1 cellular context compared by ENCODE assay signal in genomic region chr14:104731249-104731924, GRCh38.
TF ChIP-seq lines count a peak whose summit lies in the region.

No MANE protein-coding gene starts in this region.

TF ChIP-seq in H1, 55 proteins besides CTCF, POLR2A, EP300 and RAD21 (continued from another document):
- TF ChIP-seq CHD7 (IDR thresholded peaks at IDR 0.05; ENCODE audit: insufficient replicate concordance, low read length) (no peak), CHD1 (IDR thresholded peaks at IDR 0.05; ENCODE audit: low read depth, low read length) (no peak), BRCA1 (IDR thresholded peaks at IDR 0.05; ENCODE audit: low read depth, low read length) (no peak), KDM1A (IDR thresholded peaks at IDR 0.05; ENCODE audit: borderline replicate concordance, low read length) (peak; percentile 62; the same call in 1 of the 2 replicates), ZNF274 (IDR thresholded peaks at IDR 0.05; ENCODE audit: borderline replicate concordance, extremely low read depth, low read length) (no peak), JUN (IDR thresholded peaks at IDR 0.05; ENCODE audit: low read depth, low read length) (no peak), RBBP5 (IDR thresholded peaks at IDR 0.05; ENCODE audit: borderline replicate concordance, low read depth, low read length) (no peak), E2F6 (IDR thresholded peaks at IDR 0.05) (no peak), BCL11A (IDR thresholded peaks at IDR 0.05; ENCODE audit: low read depth in 2 of 2, low read length in 2 of 2) (no peak), SAP30 (IDR thresholded peaks at IDR 0.05; ENCODE audit: insufficient read depth, insufficient replicate concordance, low read length) (no peak), RFX5 (IDR thresholded peaks at IDR 0.05; ENCODE audit: borderline replicate concordance, low read depth, low read length) (no peak), CBX8 (IDR thresholded peaks at IDR 0.05; ENCODE audit: borderline replicate concordance, low read depth, low read length) (no peak), SP2 (IDR thresholded peaks at IDR 0.05; ENCODE audit: low read length) (no peak), TEAD4 (IDR thresholded peaks at IDR 0.05; ENCODE audit: low read depth, low read length) (no peak), CREB1 (IDR thresholded peaks at IDR 0.05) (no peak), SIX5 (IDR thresholded peaks at IDR 0.05; ENCODE audit: low read depth, low read length) (no peak), TCF12 (IDR thresholded peaks at IDR 0.05; ENCODE audit: low read depth, low read length) (no peak), SIRT6 (IDR thresholded peaks at IDR 0.05; ENCODE audit: low read length) (no peak), HDAC2 (IDR thresholded peaks at IDR 0.05; ENCODE audit: borderline replicate concordance in 1 of 2, low read depth in 2 of 2, low read length in 2 of 2) (0 out of 4 replicates have a peak, but pooled peaks of 1 of the 2 experiments have one; percentile 22), CHD2 (IDR thresholded peaks at IDR 0.05; ENCODE audit: low read length) (no peak), ASH2L (IDR thresholded peaks at IDR 0.05; ENCODE audit: low read length) (no peak), MAX (IDR thresholded peaks at IDR 0.05) (peak; percentile 50), ATF2 (IDR thresholded peaks at IDR 0.05; ENCODE audit: low read length) (no peak), SRF (IDR thresholded peaks at IDR 0.05; ENCODE audit: low read depth, low read length) (no peak), KDM5A (IDR thresholded peaks at IDR 0.05; ENCODE audit: low read length) (no peak), SP1 (IDR thresholded peaks at IDR 0.05; ENCODE audit: low read depth, low read length) (no peak), GTF2F1 (IDR thresholded peaks at IDR 0.05; ENCODE audit: borderline replicate concordance, low read depth, low read length) (no peak), BACH1 (IDR thresholded peaks at IDR 0.05; ENCODE audit: low read length) (no peak), POU5F1 (IDR thresholded peaks at IDR 0.05; ENCODE audit: low read depth, low read length) (no peak), YY1 (IDR thresholded peaks at IDR 0.05; ENCODE audit: low read depth, low read length) (peak; percentile 68), ATF3 (IDR thresholded peaks at IDR 0.05; ENCODE audit: insufficient read depth, low read depth, low read length) (no peak), CTBP2 (IDR thresholded peaks at IDR 0.05; ENCODE audit: borderline replicate concordance, insufficient read depth, insufficient read length, low read length) (no peak)
